In the genomic region with DNA sequence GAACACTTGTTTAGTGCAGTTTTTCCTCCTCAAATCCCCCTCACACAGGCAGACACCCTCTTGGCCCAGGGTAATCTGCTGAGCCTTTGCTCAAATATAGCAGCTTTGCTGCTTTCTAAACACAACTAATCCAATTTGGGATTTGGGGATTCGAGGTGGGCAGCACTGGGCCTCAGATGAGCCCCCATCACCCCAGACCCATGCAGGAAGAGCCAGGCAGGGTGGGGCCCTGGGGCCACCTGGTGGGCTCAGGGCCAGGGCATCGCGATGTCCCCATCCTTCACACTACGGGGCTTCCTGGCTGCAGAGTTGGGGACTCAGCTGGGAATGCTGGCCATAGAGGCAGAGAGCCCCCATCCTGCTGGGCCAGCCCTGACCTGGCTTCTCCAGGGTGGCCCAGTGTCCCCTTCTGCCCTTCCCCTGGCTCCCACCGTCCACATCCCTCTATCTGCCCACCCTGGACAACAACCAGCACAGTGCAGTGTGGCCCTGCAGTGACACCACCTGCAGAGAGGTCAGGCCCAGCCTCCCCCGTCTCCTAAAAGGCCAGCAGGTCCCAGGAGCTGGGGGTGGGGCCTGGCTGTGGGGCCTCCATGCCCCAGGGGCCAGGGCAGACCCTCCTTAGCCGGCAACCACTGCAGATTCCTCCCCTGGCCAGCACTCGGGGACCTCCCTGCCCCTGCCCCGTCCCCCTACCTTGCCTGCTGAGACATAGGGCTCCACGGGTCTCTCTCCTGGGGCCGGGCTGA, we compare ENCODE assay signal across 10 cellular contexts. TPM values are rescaled to one million over a fixed set of nuclear protein-coding genes. Genes with fewer than 3 reads are reported as not detected.
DNase-seq lines count a peak whose midpoint lies in the region; ATAC-seq and TF ChIP-seq lines count a peak whose summit lies in the region.
"Had no signal": no experiment of that assay in that cellular context is flagged by ENCODE, and none has a peak within 500 bp of the region (broad histone marks: within the 10 kb centered on the region; RNA-seq: fewer than 3 reads in every experiment).

No MANE protein-coding gene starts in this region.

- peaks cover 33% of the 10 kb centered on the region for H3K4me1 Mint-ChIP-seq in CD8-positive, alpha-beta T cell (ENCODE audit: low read depth)
- H3K4me1 Mint-ChIP-seq in chondrocyte (ENCODE audit: low read depth) (peaks cover 19% of the 10 kb centered on the region), nephron progenitor cell (peaks cover 63% of the 10 kb centered on the region)

- H3K4me3 Mint-ChIP-seq in CD8-positive, alpha-beta T cell, result peak overlapping the region; percentile 94
- H3K4me3 Mint-ChIP-seq in chondrocyte (ENCODE audit: unreplicated experiment) (peak overlapping the region; percentile 83), nephron progenitor cell (peak overlapping the region; percentile 25)

- peak overlapping the region; percentile 94 for H3K27ac Mint-ChIP-seq in CD8-positive, alpha-beta T cell
- H3K27ac Mint-ChIP-seq in chondrocyte (ENCODE audit: unreplicated experiment) (no peak overlapping the region), nephron progenitor cell (no peak overlapping the region)

- TF ChIP-seq CTCF in CD8-positive, alpha-beta T cell (IDR thresholded peaks at IDR 0.05), result no peak
- no peak for TF ChIP-seq CTCF in chondrocyte (IDR thresholded peaks at IDR 0.05)
- no peak for TF ChIP-seq CTCF in nephron progenitor cell (IDR thresholded peaks at IDR 0.05)

- peak overlapping the region; percentile 83 for H3K27ac ChIP-seq in CD8-positive, alpha-beta T cell (ENCODE audit: low read depth, low read length)
- H3K27ac ChIP-seq: KMS-11 had no signal

- no peaks in the 10 kb centered on the region for H3K36me3 ChIP-seq in CD8-positive, alpha-beta T cell (ENCODE audit: insufficient read depth, low read length)

- no peaks in the 10 kb centered on the region for H3K9me3 ChIP-seq in CD8-positive, alpha-beta T cell (ENCODE audit: low read length)

- peak overlapping the region; percentile 86 for H3K4me3 ChIP-seq in CD8-positive, alpha-beta T cell (ENCODE audit: low read depth, low read length)

- no peaks in the 10 kb centered on the region for H3K9me3 Mint-ChIP-seq in CD8-positive, alpha-beta T cell
- H3K9me3 Mint-ChIP-seq in chondrocyte (ENCODE audit: low read depth) (no peaks in the 10 kb centered on the region), nephron progenitor cell (no peaks in the 10 kb centered on the region)

- POLR2A ChIA-PET in CD8-positive, alpha-beta T cell (lab: Charles Lee), result interaction anchor here (1.1 to 3.5 kb wide), 2 partner anchors 30 to 32 kb away, joined by 3 to 12 read pairs; no protein-coding TSS in a partner anchor

- peaks cover 30% of the 10 kb centered on the region for H3K4me1 ChIP-seq in CD8-positive, alpha-beta T cell (ENCODE audit: insufficient read depth, low read length)

- intact Hi-C loops in CD8-positive, alpha-beta T cell (cut with DNase I, micrococcal nuclease), result loop anchor here (2.0 kb wide), 3 partner anchors 37 to 77 kb away; partner anchors contain the start of genes RTN4R (in 1 of the 2) and ZDHHC8 (in 1 of the 2)

- no peak for ATAC-seq in CD8-positive, alpha-beta T cell
- ATAC-seq in HG02840 (IDR thresholded peaks at IDR 0.05; ENCODE audit: low FRiP score, unreplicated experiment) (no peak), HG03439 (IDR thresholded peaks at IDR 0.05; ENCODE audit: unreplicated experiment) (no peak)

- DNase-seq in CD8-positive, alpha-beta T cell, result no peak
- DNase-seq in NCI-H82 (lab: John Stamatoyannopoulos, UW) (peak; percentile 67), chondrocyte (ENCODE audit: low spot score) (no peak), nephron progenitor cell (no peak), OCI-M2 (lab: John Stamatoyannopoulos, UW; ENCODE audit: unreplicated experiment) (no peak)
- no peak for DNase-seq in stimulated activated CD4-positive, alpha-beta T cell treated with anti-CD3 and anti-CD28 coated beads, Interleukin-12 subunit alpha, Interleukin-12 subunit beta, amount 100 ng/mL, for 4 hours
- DNase-seq: SHP77 treated with DMSO at 0.1 percent for 48 hours had no signal

- CTCF ChIA-PET in CD8-positive, alpha-beta T cell (lab: Charles Lee), result interaction anchor here (1.1 to 3.1 kb wide), 3 partner anchors 31 to 51 kb away, joined by 3 to 8 read pairs (median 3); no protein-coding TSS in a partner anchor

- H3K36me3 Mint-ChIP-seq in CD8-positive, alpha-beta T cell, result peaks cover 5% of the 10 kb centered on the region
- no peaks in the 10 kb centered on the region for H3K36me3 Mint-ChIP-seq in chondrocyte (ENCODE audit: low read depth)
- no peaks in the 10 kb centered on the region for H3K36me3 Mint-ChIP-seq in nephron progenitor cell (ENCODE audit: low read depth)

- H3K27me3 ChIP-seq in CD8-positive, alpha-beta T cell (ENCODE audit: insufficient read depth, low read length), result no peaks in the 10 kb centered on the region

- H3K27me3 Mint-ChIP-seq in CD8-positive, alpha-beta T cell (ENCODE audit: low read depth), result no peaks in the 10 kb centered on the region
- H3K27me3 Mint-ChIP-seq in chondrocyte (ENCODE audit: low read depth) (no peaks in the 10 kb centered on the region), nephron progenitor cell (ENCODE audit: low read depth, poor library complexity) (peaks cover 19% of the 10 kb centered on the region)

RNA-seq across cellular contexts. Expression of gene CCDC188, which starts 56.6 kb away (rescaled TPM):
- not detected for total RNA-seq in CD8-positive, alpha-beta T cell
- total RNA-seq in chondrocyte, result 0.36 to 5.4 TPM (median 5.3 TPM) in 3 replicates

Comparison
In these comparisons a context has a peak if more than half of its experiments do, and no peak if none do; other contexts are left out.
1. H3K4me3 Mint-ChIP-seq: peak in every context shown above with its lines; median percentile 94 in CD8-positive, alpha-beta T cell; 83 in chondrocyte; 25 in nephron progenitor cell.